ENCODE assay signal across 8 cellular contexts in the genomic region with DNA sequence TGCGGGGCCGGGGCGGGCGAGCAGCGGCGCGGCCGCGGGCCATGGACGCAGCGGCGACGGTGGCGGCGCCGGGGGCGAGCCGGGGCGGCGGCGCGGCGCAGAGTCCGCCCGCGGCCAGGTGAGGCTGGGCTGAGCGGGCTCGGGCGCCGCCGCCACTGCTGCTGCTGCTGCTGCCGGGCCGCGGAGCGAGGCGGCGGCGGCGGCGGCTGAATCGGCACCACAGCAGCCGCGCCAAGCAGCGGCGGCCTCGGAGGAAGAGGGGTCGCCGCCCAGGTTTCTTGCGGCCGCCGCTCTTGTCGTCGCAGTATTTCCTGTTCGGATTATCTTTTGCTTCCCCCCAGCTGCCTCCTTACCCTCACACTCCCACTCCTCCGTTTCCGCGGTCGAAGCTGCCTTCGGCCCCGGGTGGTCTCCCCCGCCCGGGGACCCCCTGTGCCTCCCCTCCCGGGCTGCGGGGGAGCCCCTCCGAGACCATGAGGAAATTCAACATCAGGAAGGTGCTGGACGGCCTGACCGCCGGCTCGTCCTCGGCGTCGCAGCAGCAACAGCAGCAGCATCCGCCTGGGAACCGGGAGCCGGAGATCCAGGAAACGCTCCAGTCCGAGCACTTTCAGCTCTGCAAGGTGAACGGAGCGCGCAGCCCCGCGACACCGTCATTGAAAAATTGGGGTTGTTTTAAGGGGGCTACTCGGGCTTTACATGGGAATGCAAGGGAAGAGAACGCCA. TPM values are rescaled to one million over a fixed set of nuclear protein-coding genes. Genes with fewer than 3 reads are reported as not detected.
DNase-seq lines count a peak whose midpoint lies in the region; TF ChIP-seq lines count a peak whose summit lies in the region.

TSS of gene STXBP5 (plus strand) at position 358 of the 726 bp plus-strand sequence. CDS start at position 474, 116 bp downstream.

- peak within 1 kb of the TSS; percentile 99 for H3K4me3 Mint-ChIP-seq in HFFc6

- H3K27ac ChIP-seq in dorsolateral prefrontal cortex = peak within 1 kb of the TSS; percentile 89 to 99 (median 98)

- H3K27me3 ChIP-seq in dorsolateral prefrontal cortex = no peaks in the 10 kb centered on the region

- WGBS in lower leg skin, 2 donors = 0 to 1% methylated on average over 59 to 72 of the region's 85 CpGs

- H3K9me3 Mint-ChIP-seq in HFFc6 = no peaks in the 10 kb centered on the region

- peaks cover 3% of the 10 kb centered on the region; the same call in 1 of the 2 replicates for H3K27me3 Mint-ChIP-seq in HFFc6 (ENCODE audit: insufficient read depth)

- TF ChIP-seq POLR2A in NB4 (IDR thresholded peaks at IDR 0.05; ENCODE audit: extremely low read depth, insufficient read length) (no peak), lower leg skin (IDR thresholded peaks at IDR 0.05) (no peak)

- peaks cover 48% of the 10 kb centered on the region for H3K4me1 Mint-ChIP-seq in HFFc6 (ENCODE audit: low read depth)

- H3K36me3 Mint-ChIP-seq in HFFc6 (ENCODE audit: low read depth) = peaks cover 13% of the 10 kb centered on the region

- H3K4me3 ChIP-seq in NB4 (ENCODE audit: low read depth, low read length) (peak within 1 kb of the TSS; percentile 93), dorsolateral prefrontal cortex (peak within 1 kb of the TSS; percentile 66 to 96 (median 84)), lower leg skin (ENCODE audit: low read depth, poor library complexity, severe bottlenecking) (peak within 1 kb of the TSS; percentile 89)

- DNase-seq in NCI-H1436 (lab: John Stamatoyannopoulos, UW) = peak; percentile 24
- DNase-seq in NCI-H1436 treated with DMSO at 0.1 percent for 48 hours (lab: John Stamatoyannopoulos, UW) = no peak
- DNase-seq in HFFc6 = peak; percentile 13
- DNase-seq in NB4 (ENCODE audit: low read depth) = peak; percentile 91
- peak; percentile 30 for DNase-seq in activated CD4-positive, alpha-beta T cell treated with anti-CD3 and anti-CD28 coated beads, Interleukin-2, amount 50 U/mL, for 1 hour
- peak; percentile 25 to 59 (median 45) for DNase-seq in dorsolateral prefrontal cortex
- DNase-seq in lower leg skin (ENCODE audit: low spot score in 2 of 2) = peak; percentile 36 to 93
- DNase-seq in stimulated activated CD4-positive, alpha-beta T cell treated with anti-CD3 and anti-CD28 coated beads, TNF-alpha, amount 100 ng/mL, for 1 hour (ENCODE audit: low read depth in 3 of 3, low spot score in 1 of 3) = peak in 2 of 3 donors; percentile 2 to 3

- no peak for TF ChIP-seq CTCF in HFFc6 (IDR thresholded peaks at IDR 0.05)
- no peak for TF ChIP-seq CTCF in NB4 (IDR thresholded peaks at IDR 0.05; ENCODE audit: low read depth, low read length)
- TF ChIP-seq CTCF in dorsolateral prefrontal cortex (IDR thresholded peaks at IDR 0.05 in 54 of 56, conservative IDR thresholded peaks at IDR 0.05 in 2 of 56; ENCODE audit: low read depth in 1 of 56, partially characterized antibody in 56 of 56) = no peak
- TF ChIP-seq CTCF in lower leg skin (IDR thresholded peaks at IDR 0.05) = no peak

- peak within 1 kb of the TSS; percentile 93 for H3K27ac Mint-ChIP-seq in HFFc6

- intact Hi-C loops in dorsolateral prefrontal cortex (cut with DNase I) (loop anchor here in 1 of 2 donors (5.0 kb wide), 1 partner anchor 83 kb away; no protein-coding TSS in a partner anchor), lower leg skin (cut with DNase I; ENCODE audit: low total_unique reads) (no loop called here)

RNA-seq across cellular contexts. Expression of gene STXBP5, which starts in this region (rescaled TPM):
- total RNA-seq in HFFc6 (2021; fragmentation: NEBNext Ultra II Directional; extraction: Animal tissue kit (Norgen Biotek cat#: 25700)) = 10 to 100 TPM; 29.5 to 36.2 (median 32.1) TPM
- total RNA-seq in dorsolateral prefrontal cortex = 100 to 1,000 TPM in 61 of 120 experiments, 10 to 100 TPM in 59; 45.2 to 134 (median 101) TPM
- total RNA-seq in lower leg skin = 10 to 100 TPM; 46.7 to 60.5 (median 50.6) TPM
